Comparison of ENCODE assay signal across 22 cellular contexts in genomic region chr17:10661377-10661906, GRCh38. TPM values are rescaled to one million over a fixed set of nuclear protein-coding genes. Genes with fewer than 3 reads are reported as not detected.
DNase-seq lines count a peak whose midpoint lies in the region; ATAC-seq and TF ChIP-seq lines count a peak whose summit lies in the region.
"Had no signal": no experiment of that assay in that cellular context is flagged by ENCODE, and none has a peak within 500 bp of the region (broad histone marks: within the 10 kb centered on the region; RNA-seq: fewer than 3 reads in every experiment).

No MANE protein-coding gene starts in this region.

- peak; percentile 18 for DNase-seq in D341Med (ENCODE audit: low spot score)
- peak; percentile 24 for DNase-seq in astrocyte of the hippocampus (ENCODE audit: low read depth, low spot score)
- peak; percentile 51 for DNase-seq in myocyte (ENCODE audit: low read depth)
- peak; percentile 4 for DNase-seq in non-pigmented ciliary epithelial cell (ENCODE audit: low read depth)
- no peak for DNase-seq in cortex of kidney (lab: John Stamatoyannopoulos, UW)
- no peak for DNase-seq in prostate gland (ENCODE audit: low spot score)
- no peak for DNase-seq in NCI-H526 (lab: John Stamatoyannopoulos, UW)
- DNase-seq: 8988T, Calu3, NCI-H1048, NCI-H1417, NCI-H1694, NCI-H2081, NCI-H2171 treated with DMSO at 0.1 percent for 48 hours, NCI-H345, SHP77 had no signal

- intact Hi-C loops in prostate gland (cut with DNase I): no loop called here

- no peaks in the 10 kb centered on the region for H3K4me1 ChIP-seq in prostate gland (replicated peaks)

- H3K27ac ChIP-seq in prostate gland: no peak overlapping the region
- H3K27ac ChIP-seq: HL-60, RWPE1 had no signal

- H3K27me3 ChIP-seq in prostate gland (replicated peaks; ENCODE audit: insufficient read depth): no peaks in the 10 kb centered on the region

- 90% methylated on average over 11 of the region's 11 CpGs for WGBS in prostate gland

- H3K9me3 ChIP-seq in prostate gland: no peaks in the 10 kb centered on the region

- H3K4me3 ChIP-seq in prostate gland: no peak overlapping the region

- no peaks in the 10 kb centered on the region for H3K36me3 ChIP-seq in prostate gland

- no peak for ATAC-seq in HG03457 (IDR thresholded peaks at IDR 0.05; ENCODE audit: unreplicated experiment)
- ATAC-seq: HCT116, Panc1 had no signal

- no peak for TF ChIP-seq CTCF in prostate gland (IDR thresholded peaks at IDR 0.05)

- TF ChIP-seq POLR2A in prostate gland (IDR thresholded peaks at IDR 0.05): no peak

RNA-seq across cellular contexts. Expression of gene MYH3, which starts 4.3 kb away (rescaled TPM):
- total RNA-seq in myocyte (2,551 and 7,123 TPM in 2 replicates), prostate gland (10 to 100 TPM in 1 of 2 donors, 1 to 10 TPM in 1; 5.9 to 14.8 TPM)
- polyA plus RNA-seq in myocyte (2012): 865 TPM
- total RNA-seq: H4 had no signal

RNA-seq across cellular contexts. Expression of gene SCO1, which starts 35.9 kb away (rescaled TPM):
- total RNA-seq in myocyte (49.0 and 53.8 TPM in 2 replicates), prostate gland (10 to 100 TPM; 21.7 to 38.3 TPM)
- 27.9 TPM for polyA plus RNA-seq in myocyte (2012)

RNA-seq across cellular contexts. Expression of gene ADPRM, which starts 36.0 kb away (rescaled TPM):
- total RNA-seq in myocyte: 20.2 and 22.2 TPM in 2 replicates
- polyA plus RNA-seq in myocyte (2012): 10.0 TPM
- 10 to 100 TPM in 1 of 2 donors, 1 to 10 TPM in 1; 9.7 to 23.1 TPM for total RNA-seq in prostate gland

Comparison
In these comparisons a context has a peak if more than half of its experiments do, and no peak if none do; other contexts are left out.
1. DNase-seq: peak in D341Med (single experiment), astrocyte of the hippocampus (single experiment), myocyte (single experiment) and non-pigmented ciliary epithelial cell (single experiment); none in cortex of kidney (single experiment), prostate gland (single experiment) and NCI-H526 (0 of 2).
2. RNA of gene MYH3, which starts 4.3 kb away (total RNA-seq): 2,551 to 7,123 TPM in myocyte; 5.9 to 14.8 TPM in prostate gland; every median in the first group is over 100 times any median in the second.